ENCODE assay signal across 1 cellular context in the genomic region with DNA sequence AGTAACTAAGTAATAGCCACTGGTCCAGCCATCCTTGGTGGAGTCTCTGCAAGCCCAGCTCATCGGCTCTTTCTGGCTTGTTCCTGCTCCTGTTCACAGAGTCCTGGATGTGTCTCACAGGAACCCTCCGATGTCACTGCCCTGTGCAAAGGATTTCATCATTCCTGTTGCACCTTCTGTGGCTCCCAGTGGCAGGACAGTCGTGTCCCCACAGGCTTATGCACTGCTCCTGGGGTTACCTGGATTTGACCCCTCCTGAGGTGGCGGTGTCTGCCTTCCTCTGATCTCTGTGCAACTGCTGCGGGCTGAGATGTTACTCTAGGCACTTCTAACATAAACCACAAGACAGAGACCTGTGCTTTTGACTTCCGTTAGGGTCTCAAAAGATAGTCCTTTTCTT.
TF ChIP-seq lines count a peak whose summit lies in the region.

No MANE protein-coding gene starts in this region.

TF ChIP-seq in GM12878, 131 proteins besides CTCF, POLR2A, EP300 and RAD21 (continued from another document and continues in another):
- TF ChIP-seq, protein P1, sequence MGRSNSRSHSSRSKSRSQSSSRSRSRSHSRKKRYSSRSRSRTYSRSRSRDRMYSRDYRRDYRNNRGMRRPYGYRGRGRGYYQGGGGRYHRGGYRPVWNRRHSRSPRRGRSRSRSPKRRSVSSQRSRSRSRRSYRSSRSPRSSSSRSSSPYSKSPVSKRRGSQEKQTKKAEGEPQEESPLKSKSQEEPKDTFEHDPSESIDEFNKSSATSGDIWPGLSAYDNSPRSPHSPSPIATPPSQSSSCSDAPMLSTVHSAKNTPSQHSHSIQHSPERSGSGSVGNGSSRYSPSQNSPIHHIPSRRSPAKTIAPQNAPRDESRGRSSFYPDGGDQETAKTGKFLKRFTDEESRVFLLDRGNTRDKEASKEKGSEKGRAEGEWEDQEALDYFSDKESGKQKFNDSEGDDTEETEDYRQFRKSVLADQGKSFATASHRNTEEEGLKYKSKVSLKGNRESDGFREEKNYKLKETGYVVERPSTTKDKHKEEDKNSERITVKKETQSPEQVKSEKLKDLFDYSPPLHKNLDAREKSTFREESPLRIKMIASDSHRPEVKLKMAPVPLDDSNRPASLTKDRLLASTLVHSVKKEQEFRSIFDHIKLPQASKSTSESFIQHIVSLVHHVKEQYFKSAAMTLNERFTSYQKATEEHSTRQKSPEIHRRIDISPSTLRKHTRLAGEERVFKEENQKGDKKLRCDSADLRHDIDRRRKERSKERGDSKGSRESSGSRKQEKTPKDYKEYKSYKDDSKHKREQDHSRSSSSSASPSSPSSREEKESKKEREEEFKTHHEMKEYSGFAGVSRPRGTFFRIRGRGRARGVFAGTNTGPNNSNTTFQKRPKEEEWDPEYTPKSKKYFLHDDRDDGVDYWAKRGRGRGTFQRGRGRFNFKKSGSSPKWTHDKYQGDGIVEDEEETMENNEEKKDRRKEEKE (IDR thresholded peaks at IDR 0.05) = no peak
- TF ChIP-seq, protein P2, sequence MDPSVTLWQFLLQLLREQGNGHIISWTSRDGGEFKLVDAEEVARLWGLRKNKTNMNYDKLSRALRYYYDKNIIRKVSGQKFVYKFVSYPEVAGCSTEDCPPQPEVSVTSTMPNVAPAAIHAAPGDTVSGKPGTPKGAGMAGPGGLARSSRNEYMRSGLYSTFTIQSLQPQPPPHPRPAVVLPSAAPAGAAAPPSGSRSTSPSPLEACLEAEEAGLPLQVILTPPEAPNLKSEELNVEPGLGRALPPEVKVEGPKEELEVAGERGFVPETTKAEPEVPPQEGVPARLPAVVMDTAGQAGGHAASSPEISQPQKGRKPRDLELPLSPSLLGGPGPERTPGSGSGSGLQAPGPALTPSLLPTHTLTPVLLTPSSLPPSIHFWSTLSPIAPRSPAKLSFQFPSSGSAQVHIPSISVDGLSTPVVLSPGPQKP (IDR thresholded peaks at IDR 0.05; ENCODE audit: low read depth, low read length) = no peak
- TF ChIP-seq SRF (IDR thresholded peaks at IDR 0.05; ENCODE audit: low read depth in 2 of 2, low read length in 2 of 2) = no peak
- no peak for TF ChIP-seq KAT2A (conservative IDR thresholded peaks at IDR 0.05; ENCODE audit: control insufficient read depth, low read depth, low read length)
- TF ChIP-seq, protein P3, sequence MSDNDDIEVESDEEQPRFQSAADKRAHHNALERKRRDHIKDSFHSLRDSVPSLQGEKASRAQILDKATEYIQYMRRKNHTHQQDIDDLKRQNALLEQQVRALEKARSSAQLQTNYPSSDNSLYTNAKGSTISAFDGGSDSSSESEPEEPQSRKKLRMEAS (IDR thresholded peaks at IDR 0.05; ENCODE audit: low read depth, low read length) = no peak
- no peak for TF ChIP-seq KLF5 (IDR thresholded peaks at IDR 0.05; ENCODE audit: partially characterized antibody)
- TF ChIP-seq HDAC2 (IDR thresholded peaks at IDR 0.05) = no peak
- no peak for TF ChIP-seq SP1 (IDR thresholded peaks at IDR 0.05; ENCODE audit: low read depth, low read length)
- no peak for TF ChIP-seq CHD2 (IDR thresholded peaks at IDR 0.05; ENCODE audit: borderline replicate concordance, low read depth, low read length)
- TF ChIP-seq NFYA (IDR thresholded peaks at IDR 0.05; ENCODE audit: borderline replicate concordance, low read depth, low read length) = no peak
- TF ChIP-seq ZNF384 (IDR thresholded peaks at IDR 0.05; ENCODE audit: borderline replicate concordance, low read depth, low read length) = no peak; the same call in 1 of the 2 replicates
- TF ChIP-seq HDAC6 (IDR thresholded peaks at IDR 0.05; ENCODE audit: unreplicated experiment) = no peak
- 0 out of 4 replicates have a peak, but pooled peaks of 1 of the 2 experiments have one; percentile 7 for TF ChIP-seq IKZF2 (IDR thresholded peaks at IDR 0.05)
- no peak for TF ChIP-seq POU2F2 (IDR thresholded peaks at IDR 0.05; ENCODE audit: borderline replicate concordance, low read depth, low read length)
- peak; percentile 73 for TF ChIP-seq NR2F1 (conservative IDR thresholded peaks at IDR 0.05)
- no peak for TF ChIP-seq POLR2AphosphoS2 (IDR thresholded peaks at IDR 0.05; ENCODE audit: low read depth, low read length)
- no peak for TF ChIP-seq RAD51 (IDR thresholded peaks at IDR 0.05)
- no peak for TF ChIP-seq CHD1 (IDR thresholded peaks at IDR 0.05; ENCODE audit: low read depth, low read length)
- TF ChIP-seq, protein P4, sequence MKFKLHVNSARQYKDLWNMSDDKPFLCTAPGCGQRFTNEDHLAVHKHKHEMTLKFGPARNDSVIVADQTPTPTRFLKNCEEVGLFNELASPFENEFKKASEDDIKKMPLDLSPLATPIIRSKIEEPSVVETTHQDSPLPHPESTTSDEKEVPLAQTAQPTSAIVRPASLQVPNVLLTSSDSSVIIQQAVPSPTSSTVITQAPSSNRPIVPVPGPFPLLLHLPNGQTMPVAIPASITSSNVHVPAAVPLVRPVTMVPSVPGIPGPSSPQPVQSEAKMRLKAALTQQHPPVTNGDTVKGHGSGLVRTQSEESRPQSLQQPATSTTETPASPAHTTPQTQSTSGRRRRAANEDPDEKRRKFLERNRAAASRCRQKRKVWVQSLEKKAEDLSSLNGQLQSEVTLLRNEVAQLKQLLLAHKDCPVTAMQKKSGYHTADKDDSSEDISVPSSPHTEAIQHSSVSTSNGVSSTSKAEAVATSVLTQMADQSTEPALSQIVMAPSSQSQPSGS (IDR thresholded peaks at IDR 0.05; ENCODE audit: low read length) = peak; percentile 15; the same call in 1 of the 2 replicates
- no peak for TF ChIP-seq TCF3 (IDR thresholded peaks at IDR 0.05; ENCODE audit: borderline replicate concordance, insufficient read depth, low read depth, low read length)
- TF ChIP-seq, protein P5, sequence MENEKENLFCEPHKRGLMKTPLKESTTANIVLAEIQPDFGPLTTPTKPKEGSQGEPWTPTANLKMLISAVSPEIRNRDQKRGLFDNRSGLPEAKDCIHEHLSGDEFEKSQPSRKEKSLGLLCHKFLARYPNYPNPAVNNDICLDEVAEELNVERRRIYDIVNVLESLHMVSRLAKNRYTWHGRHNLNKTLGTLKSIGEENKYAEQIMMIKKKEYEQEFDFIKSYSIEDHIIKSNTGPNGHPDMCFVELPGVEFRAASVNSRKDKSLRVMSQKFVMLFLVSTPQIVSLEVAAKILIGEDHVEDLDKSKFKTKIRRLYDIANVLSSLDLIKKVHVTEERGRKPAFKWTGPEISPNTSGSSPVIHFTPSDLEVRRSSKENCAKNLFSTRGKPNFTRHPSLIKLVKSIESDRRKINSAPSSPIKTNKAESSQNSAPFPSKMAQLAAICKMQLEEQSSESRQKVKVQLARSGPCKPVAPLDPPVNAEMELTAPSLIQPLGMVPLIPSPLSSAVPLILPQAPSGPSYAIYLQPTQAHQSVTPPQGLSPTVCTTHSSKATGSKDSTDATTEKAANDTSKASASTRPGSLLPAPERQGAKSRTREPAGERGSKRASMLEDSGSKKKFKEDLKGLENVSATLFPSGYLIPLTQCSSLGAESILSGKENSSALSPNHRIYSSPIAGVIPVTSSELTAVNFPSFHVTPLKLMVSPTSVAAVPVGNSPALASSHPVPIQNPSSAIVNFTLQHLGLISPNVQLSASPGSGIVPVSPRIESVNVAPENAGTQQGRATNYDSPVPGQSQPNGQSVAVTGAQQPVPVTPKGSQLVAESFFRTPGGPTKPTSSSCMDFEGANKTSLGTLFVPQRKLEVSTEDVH (IDR thresholded peaks at IDR 0.05; ENCODE audit: low read depth, partially characterized antibody) = no peak
- TF ChIP-seq, protein P6, sequence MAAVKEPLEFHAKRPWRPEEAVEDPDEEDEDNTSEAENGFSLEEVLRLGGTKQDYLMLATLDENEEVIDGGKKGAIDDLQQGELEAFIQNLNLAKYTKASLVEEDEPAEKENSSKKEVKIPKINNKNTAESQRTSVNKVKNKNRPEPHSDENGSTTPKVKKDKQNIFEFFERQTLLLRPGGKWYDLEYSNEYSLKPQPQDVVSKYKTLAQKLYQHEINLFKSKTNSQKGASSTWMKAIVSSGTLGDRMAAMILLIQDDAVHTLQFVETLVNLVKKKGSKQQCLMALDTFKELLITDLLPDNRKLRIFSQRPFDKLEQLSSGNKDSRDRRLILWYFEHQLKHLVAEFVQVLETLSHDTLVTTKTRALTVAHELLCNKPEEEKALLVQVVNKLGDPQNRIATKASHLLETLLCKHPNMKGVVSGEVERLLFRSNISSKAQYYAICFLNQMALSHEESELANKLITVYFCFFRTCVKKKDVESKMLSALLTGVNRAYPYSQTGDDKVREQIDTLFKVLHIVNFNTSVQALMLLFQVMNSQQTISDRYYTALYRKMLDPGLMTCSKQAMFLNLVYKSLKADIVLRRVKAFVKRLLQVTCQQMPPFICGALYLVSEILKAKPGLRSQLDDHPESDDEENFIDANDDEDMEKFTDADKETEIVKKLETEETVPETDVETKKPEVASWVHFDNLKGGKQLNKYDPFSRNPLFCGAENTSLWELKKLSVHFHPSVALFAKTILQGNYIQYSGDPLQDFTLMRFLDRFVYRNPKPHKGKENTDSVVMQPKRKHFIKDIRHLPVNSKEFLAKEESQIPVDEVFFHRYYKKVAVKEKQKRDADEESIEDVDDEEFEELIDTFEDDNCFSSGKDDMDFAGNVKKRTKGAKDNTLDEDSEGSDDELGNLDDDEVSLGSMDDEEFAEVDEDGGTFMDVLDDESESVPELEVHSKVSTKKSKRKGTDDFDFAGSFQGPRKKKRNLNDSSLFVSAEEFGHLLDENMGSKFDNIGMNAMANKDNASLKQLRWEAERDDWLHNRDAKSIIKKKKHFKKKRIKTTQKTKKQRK (IDR thresholded peaks at IDR 0.05; ENCODE audit: low read depth, low read length) = no peak
- TF ChIP-seq, protein P7, sequence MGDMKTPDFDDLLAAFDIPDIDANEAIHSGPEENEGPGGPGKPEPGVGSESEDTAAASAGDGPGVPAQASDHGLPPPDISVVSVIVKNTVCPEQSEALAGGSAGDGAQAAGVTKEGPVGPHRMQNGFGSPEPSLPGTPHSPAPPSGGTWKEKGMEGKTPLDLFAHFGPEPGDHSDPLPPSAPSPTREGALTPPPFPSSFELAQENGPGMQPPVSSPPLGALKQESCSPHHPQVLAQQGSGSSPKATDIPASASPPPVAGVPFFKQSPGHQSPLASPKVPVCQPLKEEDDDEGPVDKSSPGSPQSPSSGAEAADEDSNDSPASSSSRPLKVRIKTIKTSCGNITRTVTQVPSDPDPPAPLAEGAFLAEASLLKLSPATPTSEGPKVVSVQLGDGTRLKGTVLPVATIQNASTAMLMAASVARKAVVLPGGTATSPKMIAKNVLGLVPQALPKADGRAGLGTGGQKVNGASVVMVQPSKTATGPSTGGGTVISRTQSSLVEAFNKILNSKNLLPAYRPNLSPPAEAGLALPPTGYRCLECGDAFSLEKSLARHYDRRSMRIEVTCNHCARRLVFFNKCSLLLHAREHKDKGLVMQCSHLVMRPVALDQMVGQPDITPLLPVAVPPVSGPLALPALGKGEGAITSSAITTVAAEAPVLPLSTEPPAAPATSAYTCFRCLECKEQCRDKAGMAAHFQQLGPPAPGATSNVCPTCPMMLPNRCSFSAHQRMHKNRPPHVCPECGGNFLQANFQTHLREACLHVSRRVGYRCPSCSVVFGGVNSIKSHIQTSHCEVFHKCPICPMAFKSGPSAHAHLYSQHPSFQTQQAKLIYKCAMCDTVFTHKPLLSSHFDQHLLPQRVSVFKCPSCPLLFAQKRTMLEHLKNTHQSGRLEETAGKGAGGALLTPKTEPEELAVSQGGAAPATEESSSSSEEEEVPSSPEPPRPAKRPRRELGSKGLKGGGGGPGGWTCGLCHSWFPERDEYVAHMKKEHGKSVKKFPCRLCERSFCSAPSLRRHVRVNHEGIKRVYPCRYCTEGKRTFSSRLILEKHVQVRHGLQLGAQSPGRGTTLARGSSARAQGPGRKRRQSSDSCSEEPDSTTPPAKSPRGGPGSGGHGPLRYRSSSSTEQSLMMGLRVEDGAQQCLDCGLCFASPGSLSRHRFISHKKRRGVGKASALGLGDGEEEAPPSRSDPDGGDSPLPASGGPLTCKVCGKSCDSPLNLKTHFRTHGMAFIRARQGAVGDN (IDR thresholded peaks at IDR 0.05) = no peak
- TF ChIP-seq, protein P8, sequence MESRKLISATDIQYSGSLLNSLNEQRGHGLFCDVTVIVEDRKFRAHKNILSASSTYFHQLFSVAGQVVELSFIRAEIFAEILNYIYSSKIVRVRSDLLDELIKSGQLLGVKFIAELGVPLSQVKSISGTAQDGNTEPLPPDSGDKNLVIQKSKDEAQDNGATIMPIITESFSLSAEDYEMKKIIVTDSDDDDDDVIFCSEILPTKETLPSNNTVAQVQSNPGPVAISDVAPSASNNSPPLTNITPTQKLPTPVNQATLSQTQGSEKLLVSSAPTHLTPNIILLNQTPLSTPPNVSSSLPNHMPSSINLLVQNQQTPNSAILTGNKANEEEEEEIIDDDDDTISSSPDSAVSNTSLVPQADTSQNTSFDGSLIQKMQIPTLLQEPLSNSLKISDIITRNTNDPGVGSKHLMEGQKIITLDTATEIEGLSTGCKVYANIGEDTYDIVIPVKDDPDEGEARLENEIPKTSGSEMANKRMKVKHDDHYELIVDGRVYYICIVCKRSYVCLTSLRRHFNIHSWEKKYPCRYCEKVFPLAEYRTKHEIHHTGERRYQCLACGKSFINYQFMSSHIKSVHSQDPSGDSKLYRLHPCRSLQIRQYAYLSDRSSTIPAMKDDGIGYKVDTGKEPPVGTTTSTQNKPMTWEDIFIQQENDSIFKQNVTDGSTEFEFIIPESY (IDR thresholded peaks at IDR 0.05) = no peak
- peak; percentile 8; the same call in 1 of the 2 replicates for TF ChIP-seq MTA2 (IDR thresholded peaks at IDR 0.05; ENCODE audit: low read depth)
- TF ChIP-seq SIX5 (IDR thresholded peaks at IDR 0.05; ENCODE audit: low read depth, low read length, severe bottlenecking) = no peak
- no peak for TF ChIP-seq BACH1 (IDR thresholded peaks at IDR 0.05; ENCODE audit: borderline replicate concordance)
- no peak for TF ChIP-seq JUNB (IDR thresholded peaks at IDR 0.05)
- TF ChIP-seq SMARCA5 (IDR thresholded peaks at IDR 0.05) = no peak
- no peak for TF ChIP-seq BRCA1 (IDR thresholded peaks at IDR 0.05; ENCODE audit: low read depth, low read length)
- TF ChIP-seq NR2C2 (IDR thresholded peaks at IDR 0.05; ENCODE audit: borderline replicate concordance, control insufficient read depth, insufficient read length, low read depth) = no peak
- TF ChIP-seq GATAD2B (conservative IDR thresholded peaks at IDR 0.05; ENCODE audit: low read depth) = no peak
- no peak for TF ChIP-seq MTA3 (IDR thresholded peaks at IDR 0.05; ENCODE audit: borderline replicate concordance, low read length)
- 0 out of 2 replicates have a peak, but pooled peaks have one; percentile 18 for TF ChIP-seq DPF2 (IDR thresholded peaks at IDR 0.05)
- TF ChIP-seq RUNX3 (IDR thresholded peaks at IDR 0.05; ENCODE audit: low read length) = peak; percentile 82
- TF ChIP-seq HDGF (IDR thresholded peaks at IDR 0.05) = no peak
- TF ChIP-seq, protein P9, sequence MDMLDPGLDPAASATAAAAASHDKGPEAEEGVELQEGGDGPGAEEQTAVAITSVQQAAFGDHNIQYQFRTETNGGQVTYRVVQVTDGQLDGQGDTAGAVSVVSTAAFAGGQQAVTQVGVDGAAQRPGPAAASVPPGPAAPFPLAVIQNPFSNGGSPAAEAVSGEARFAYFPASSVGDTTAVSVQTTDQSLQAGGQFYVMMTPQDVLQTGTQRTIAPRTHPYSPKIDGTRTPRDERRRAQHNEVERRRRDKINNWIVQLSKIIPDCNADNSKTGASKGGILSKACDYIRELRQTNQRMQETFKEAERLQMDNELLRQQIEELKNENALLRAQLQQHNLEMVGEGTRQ (IDR thresholded peaks at IDR 0.05; ENCODE audit: borderline replicate concordance, low read depth, low read length) = no peak
- TF ChIP-seq GABPA (IDR thresholded peaks at IDR 0.05; ENCODE audit: low read depth) = no peak
- TF ChIP-seq, protein P10, sequence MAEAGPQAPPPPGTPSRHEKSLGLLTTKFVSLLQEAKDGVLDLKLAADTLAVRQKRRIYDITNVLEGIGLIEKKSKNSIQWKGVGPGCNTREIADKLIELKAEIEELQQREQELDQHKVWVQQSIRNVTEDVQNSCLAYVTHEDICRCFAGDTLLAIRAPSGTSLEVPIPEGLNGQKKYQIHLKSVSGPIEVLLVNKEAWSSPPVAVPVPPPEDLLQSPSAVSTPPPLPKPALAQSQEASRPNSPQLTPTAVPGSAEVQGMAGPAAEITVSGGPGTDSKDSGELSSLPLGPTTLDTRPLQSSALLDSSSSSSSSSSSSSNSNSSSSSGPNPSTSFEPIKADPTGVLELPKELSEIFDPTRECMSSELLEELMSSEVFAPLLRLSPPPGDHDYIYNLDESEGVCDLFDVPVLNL (IDR thresholded peaks at IDR 0.05; ENCODE audit: low read depth, low read length) = no peak
